ENCODE assay signal across 10 cellular contexts in genomic region chr1:2452583-2453315, GRCh38. TPM values are rescaled to one million over a fixed set of nuclear protein-coding genes. Genes with fewer than 3 reads are reported as not detected.
DNase-seq lines count a peak whose midpoint lies in the region; ATAC-seq and TF ChIP-seq lines count a peak whose summit lies in the region.
"Had no signal": no experiment of that assay in that cellular context is flagged by ENCODE, and none has a peak within 500 bp of the region (broad histone marks: within the 10 kb centered on the region; RNA-seq: fewer than 3 reads in every experiment).

No MANE protein-coding gene starts in this region.

- no peak for DNase-seq in HCT116 (ENCODE audit: low read depth, low spot score)
- DNase-seq in amygdala (lab: John Stamatoyannopoulos, UW): peak in 47 of 56 donors; percentile 18 to 88 (median 65)
- peak; percentile 73 to 81 for DNase-seq in hippocampal formation (lab: John Stamatoyannopoulos, UW)
- peak in 48 of 49 donors; percentile 39 to 95 (median 80) for DNase-seq in substantia nigra (lab: John Stamatoyannopoulos, UW)
- DNase-seq in activated CD4-positive, alpha-beta T cell treated with anti-CD3 and anti-CD28 coated beads, Interleukin-2, amount 50 U/mL, for 48 hours: no peak
- no peak for DNase-seq in DMS53 (lab: John Stamatoyannopoulos, UW)
- DNase-seq: activated naive CD4-positive, alpha-beta T cell treated with anti-CD3 and anti-CD28 coated beads, Interleukin-2, amount 50 U/mL, for 16 hours; esophagus squamous epithelium had no signal

- RAD21 ChIA-PET in HCT116 (lab: Charles Lee; ENCODE audit: low non-redundant PET in 1 of 2, low total read pairs in 2 of 2, uncharacterized antibody in 2 of 2, unreplicated experiment in 2 of 2): interaction anchor here in 1 of 2 experiments (0.5 kb wide), 1 partner anchor 10 kb away, joined by 3 read pairs; no protein-coding TSS in a partner anchor

- POLR2A ChIA-PET in HCT116 (lab: Charles Lee): no interaction called here

- CTCF ChIA-PET in HCT116 (lab: Charles Lee): no interaction called here

- intact Hi-C loops in HCT116 (cut with micrococcal nuclease): no loop called here

- H3K9me2 ChIP-seq in HCT116 (ENCODE audit: insufficient read depth): no peaks in the 10 kb centered on the region

- H3K27me3 ChIP-seq in HCT116 (ENCODE audit: insufficient read depth, low read length): no peaks in the 10 kb centered on the region

- H3K4me2 ChIP-seq in HCT116 (ENCODE audit: low read length): peak overlapping the region; percentile 35; the same call in 1 of the 2 replicates

- peaks cover 0 to 17% of the 10 kb centered on the region in 2 experiments; a peak in 2 of 4 replicates for H3K4me1 ChIP-seq in HCT116 (ENCODE audit: control insufficient read depth in 1 of 2, insufficient read depth in 2 of 2, low read length in 2 of 2)

- TF ChIP-seq CTCF in HCT116 (IDR thresholded peaks at IDR 0.05 in 2 of 3, conservative IDR thresholded peaks at IDR 0.05 in 1 of 3; ENCODE audit: borderline replicate concordance in 1 of 3, insufficient read depth in 1 of 3, low read depth in 2 of 3, low read length in 2 of 3): no peak

- no peaks in the 10 kb centered on the region for H4K20me1 ChIP-seq in HCT116 (ENCODE audit: insufficient read depth)

- no peak overlapping the region for H3K4me3 ChIP-seq in HCT116 (replicated peaks in 1 of 2; ENCODE audit: low read depth in 1 of 2, low read length in 2 of 2)
- H3K4me3 ChIP-seq: esophagus squamous epithelium had no signal

- no peak for TF ChIP-seq POLR2A in HCT116 (IDR thresholded peaks at IDR 0.05; ENCODE audit: borderline replicate concordance, extremely low read depth, insufficient read depth, insufficient read length)

- no peaks in the 10 kb centered on the region for H3K79me2 ChIP-seq in HCT116 (ENCODE audit: insufficient read depth, low read length)

- ATAC-seq in HCT116 (no peak), GM21367 (IDR thresholded peaks at IDR 0.05; ENCODE audit: unreplicated experiment) (no peak)
- ATAC-seq: sciatic nerve had no signal

- no peak for TF ChIP-seq RAD21 in HCT116 (IDR thresholded peaks at IDR 0.05; ENCODE audit: low read depth)

- H3K9ac ChIP-seq in HCT116 (ENCODE audit: low read length): no peak overlapping the region

- H3K27ac ChIP-seq in HCT116 (ENCODE audit: low read depth, low read length) (no peak overlapping the region), substantia nigra (ENCODE audit: low read depth, low read length, poor library complexity, severe bottlenecking) (peak overlapping the region; percentile 99)
- H3K27ac ChIP-seq: esophagus squamous epithelium had no signal

- H3K36me3 ChIP-seq in HCT116 (ENCODE audit: control insufficient read depth in 1 of 2, insufficient read depth in 2 of 2, low read length in 2 of 2): no peaks in the 10 kb centered on the region

- BruUV-seq in HCT116 (replicated peaks; lab: Mats Ljungman, UMichigan): no TSS peak

- no peak overlapping the region for H2AFZ ChIP-seq in HCT116 (ENCODE audit: low read depth, low read length, poor library complexity, severe bottlenecking)

- H3K9me3 ChIP-seq in HCT116 (ENCODE audit: control insufficient read depth in 1 of 2, insufficient read depth in 1 of 2, low read depth in 1 of 2, low read length in 2 of 2): no peaks in the 10 kb centered on the region
- H3K9me3 ChIP-seq: esophagus squamous epithelium had no signal

TF ChIP-seq in HCT116, 20 proteins besides CTCF, POLR2A, EP300 and RAD21:
- TF ChIP-seq SRF (IDR thresholded peaks at IDR 0.05; ENCODE audit: low read depth): no peak
- TF ChIP-seq TCF7L2 (IDR thresholded peaks at IDR 0.05; ENCODE audit: borderline replicate concordance, extremely low read depth, insufficient read depth, insufficient read length): no peak
- no peak for TF ChIP-seq CBX3 (IDR thresholded peaks at IDR 0.05; ENCODE audit: low read depth)
- TF ChIP-seq CEBPB (IDR thresholded peaks at IDR 0.05; ENCODE audit: low read depth): no peak
- no peak for TF ChIP-seq MAX (IDR thresholded peaks at IDR 0.05)
- no peak for TF ChIP-seq ATF3 (IDR thresholded peaks at IDR 0.05)
- no peak for TF ChIP-seq FOSL1 (IDR thresholded peaks at IDR 0.05; ENCODE audit: low read depth)
- TF ChIP-seq SP1 (IDR thresholded peaks at IDR 0.05; ENCODE audit: low read depth): no peak
- no peak for TF ChIP-seq EGR1 (IDR thresholded peaks at IDR 0.05; ENCODE audit: low read depth)

RNA-seq across cellular contexts. Expression of gene PLCH2, which starts 23.3 kb away (rescaled TPM):
- 2.0 TPM for total RNA-seq in HCT116 (2021; ENCODE audit: unreplicated experiment)
- 1.3 and 1.6 TPM in 2 replicates for polyA plus RNA-seq in HCT116 (2012)

RNA-seq across cellular contexts. Expression of gene PEX10, which starts 40.4 kb away (rescaled TPM):
- total RNA-seq in HCT116 (2021; ENCODE audit: unreplicated experiment): 27.9 TPM
- 20.3 and 23.2 TPM in 2 replicates for polyA plus RNA-seq in HCT116 (2012)

Comparison
In these comparisons a context has a peak if more than half of its experiments do, and no peak if none do; other contexts are left out.
1. DNase-seq: peak in amygdala (47 of 56), hippocampal formation (2 of 2) and substantia nigra (48 of 49); none in HCT116 (single experiment), activated CD4-positive, alpha-beta T cell treated with anti-CD3 and anti-CD28 coated beads, Interleukin-2, amount 50 U/mL, for 48 hours (0 of 2) and DMS53 (single experiment).